In genomic region chrX:37553476-37553875, GRCh38 we compare ENCODE assay signal across 20 cellular contexts. TPM values are rescaled to one million over a fixed set of nuclear protein-coding genes. Genes with fewer than 3 reads are reported as not detected.
A peak's percentile ranks its signal among the peaks of the same experiment; 100 is the strongest.
DNase-seq lines count a peak whose midpoint lies in the region; ATAC-seq and TF ChIP-seq lines count a peak whose summit lies in the region.
"Had no signal": no experiment of that assay in that cellular context is flagged by ENCODE, and none has a peak within 500 bp of the region (broad histone marks: within the 10 kb centered on the region; RNA-seq: fewer than 3 reads in every experiment).

No MANE protein-coding gene starts in this region.

- H3K4me2 ChIP-seq in mesendoderm (ENCODE audit: low read length), result no peak overlapping the region

- H3K4me1 ChIP-seq in HUES6 (ENCODE audit: control insufficient read depth, insufficient read depth, low read length) (0 out of 2 replicates have a peak, but pooled peaks cover 4% of the 10 kb centered on the region), endodermal cell (ENCODE audit: control insufficient read depth, insufficient read depth, low read length) (no peaks in the 10 kb centered on the region), mesendoderm (ENCODE audit: control insufficient read depth, low read depth, low read length) (no peaks in the 10 kb centered on the region), esophagus squamous epithelium (no peaks in the 10 kb centered on the region)

- H3K27ac ChIP-seq in HUES6 (ENCODE audit: low read depth, low read length), result no peak overlapping the region
- H3K27ac ChIP-seq in WERI-Rb-1, result no peak overlapping the region
- H3K27ac ChIP-seq in endodermal cell (ENCODE audit: low read depth, low read length), result no peak overlapping the region
- no peak overlapping the region for H3K27ac ChIP-seq in mesendoderm (ENCODE audit: low read depth, low read length)
- H3K27ac ChIP-seq in esophagus squamous epithelium, result no peak overlapping the region

- H2AK5ac ChIP-seq in mesendoderm (ENCODE audit: low read length), result no peak overlapping the region

- no peaks in the 10 kb centered on the region for H3K4me1 Mint-ChIP-seq in endodermal cell
- H3K4me1 Mint-ChIP-seq: CD4-positive, alpha-beta memory T cell had no signal

- TF ChIP-seq POLR2A in esophagus squamous epithelium (IDR thresholded peaks at IDR 0.05), result no peak

- H3K9me3 Mint-ChIP-seq in endodermal cell, result peaks cover 28% of the 10 kb centered on the region
- H3K9me3 Mint-ChIP-seq: CD4-positive, alpha-beta memory T cell had no signal

- H3K9ac ChIP-seq in HUES6 (ENCODE audit: low read length), result peak overlapping the region; percentile 68
- H3K9ac ChIP-seq in endodermal cell (ENCODE audit: extremely low read depth, low read length, poor library complexity, severe bottlenecking), result no peak overlapping the region
- no peak overlapping the region for H3K9ac ChIP-seq in mesendoderm (ENCODE audit: low read length)

- no peak overlapping the region for H2BK15ac ChIP-seq in mesendoderm (replicated peaks; ENCODE audit: low read depth)

- H3K4me3 ChIP-seq in HUES6 (ENCODE audit: low read depth, low read length) (no peak overlapping the region), WERI-Rb-1 (ENCODE audit: low read depth, low read length) (no peak overlapping the region), endodermal cell (ENCODE audit: low read length) (no peak overlapping the region), mesendoderm (ENCODE audit: low read length) (no peak overlapping the region), esophagus squamous epithelium (no peak overlapping the region)
- H3K4me3 ChIP-seq: GM12878 had no signal

- no peak overlapping the region for H4K5ac ChIP-seq in mesendoderm (ENCODE audit: low read length)

- no peaks in the 10 kb centered on the region for H3K36me3 ChIP-seq in HUES6 (ENCODE audit: control insufficient read depth, insufficient read depth, low read length)
- H3K36me3 ChIP-seq in WERI-Rb-1, result no peaks in the 10 kb centered on the region
- no peaks in the 10 kb centered on the region for H3K36me3 ChIP-seq in endodermal cell (ENCODE audit: control insufficient read depth, insufficient read depth, low read length)
- no peaks in the 10 kb centered on the region for H3K36me3 ChIP-seq in mesendoderm (ENCODE audit: control insufficient read depth, insufficient read depth, low read length)
- H3K36me3 ChIP-seq in esophagus squamous epithelium, result no peaks in the 10 kb centered on the region

- H3K27ac Mint-ChIP-seq in endodermal cell, result no peak overlapping the region
- H3K27ac Mint-ChIP-seq: CD4-positive, alpha-beta memory T cell had no signal

- 75% methylated on average over 5 of the region's 6 CpGs; no CpG with 5 or more reads in 1 of the 2 experiments for WGBS in endodermal cell (ENCODE audit: insufficient coverage in 1 of 2, insufficient read length in 1 of 2), 2 experiments
- WGBS in mesendoderm (ENCODE audit: extremely low coverage, insufficient coverage, low lambda C conversion rate), result no CpG with 5 or more reads among the region's 6 CpGs
- WGBS in esophagus squamous epithelium, 2 donors, result 50 to 75% methylated on average over 1 to 5 of the region's 6 CpGs

- no peak overlapping the region for H2BK120ac ChIP-seq in mesendoderm (ENCODE audit: low read depth, low read length)

- TF ChIP-seq CTCF in WERI-Rb-1 (IDR thresholded peaks at IDR 0.05; ENCODE audit: low read depth, low read length) (no peak), endodermal cell (conservative IDR thresholded peaks at IDR 0.05) (no peak), esophagus squamous epithelium (IDR thresholded peaks at IDR 0.05) (no peak)

- DNase-seq in WERI-Rb-1 (peak; percentile 67), endodermal cell (peak; percentile 61), mesendoderm (peak; percentile 83), esophagus squamous epithelium (lab: John Stamatoyannopoulos, UW) (no peak), superior temporal gyrus (ENCODE audit: extremely low spot score) (no peak)
- DNase-seq: C1 segment of cervical spinal cord; Calu3; CD4-positive, alpha-beta memory T cell; COR-L47; DMS153; DND-41; GDM1; GOT3; H7; HCEC 1CT had no signal

- H3K4ac ChIP-seq in mesendoderm (ENCODE audit: low read depth, low read length), result no peak overlapping the region

- no peak overlapping the region for H3K56ac ChIP-seq in mesendoderm (ENCODE audit: low read length)

- no peaks in the 10 kb centered on the region for H3K36me3 Mint-ChIP-seq in endodermal cell (ENCODE audit: low read depth)
- H3K36me3 Mint-ChIP-seq: CD4-positive, alpha-beta memory T cell had no signal

- no peaks in the 10 kb centered on the region for H3K79me2 ChIP-seq in mesendoderm (ENCODE audit: control insufficient read depth, insufficient read depth, low read length)

- no peaks in the 10 kb centered on the region for H3K79me1 ChIP-seq in mesendoderm (ENCODE audit: low read length)

- no peak overlapping the region for H2BK5ac ChIP-seq in mesendoderm (ENCODE audit: low read length)

- H3K18ac ChIP-seq in mesendoderm (ENCODE audit: low read length), result no peak overlapping the region

- H3K9me3 ChIP-seq in HUES6 (ENCODE audit: control insufficient read depth, insufficient read depth, low read depth, low read length), result no peaks in the 10 kb centered on the region
- H3K9me3 ChIP-seq in WERI-Rb-1 (ENCODE audit: severe bottlenecking), result no peaks in the 10 kb centered on the region
- H3K9me3 ChIP-seq in endodermal cell (ENCODE audit: control insufficient read depth, low read length), result no peaks in the 10 kb centered on the region
- H3K9me3 ChIP-seq in esophagus squamous epithelium, result no peaks in the 10 kb centered on the region

- H3K23ac ChIP-seq in mesendoderm (ENCODE audit: low read length), result no peak overlapping the region

- peaks cover 15% of the 10 kb centered on the region for H3K27me3 Mint-ChIP-seq in endodermal cell (ENCODE audit: insufficient read depth)

- H4K8ac ChIP-seq in mesendoderm (ENCODE audit: low read depth, low read length), result no peak overlapping the region

- no peak overlapping the region for H3K4me3 Mint-ChIP-seq in endodermal cell
- H3K4me3 Mint-ChIP-seq: CD4-positive, alpha-beta memory T cell had no signal

- intact Hi-C loops in esophagus squamous epithelium (cut with DNase I), result no loop called here

- H3K27me3 ChIP-seq in HUES6 (ENCODE audit: control insufficient read depth, insufficient read depth, low read length), result no peaks in the 10 kb centered on the region; the same call in 1 of the 2 replicates
- H3K27me3 ChIP-seq in WERI-Rb-1 (ENCODE audit: insufficient read depth, low read depth, severe bottlenecking), result no peaks in the 10 kb centered on the region
- H3K27me3 ChIP-seq in endodermal cell (ENCODE audit: control insufficient read depth, insufficient read depth, low read length, poor library complexity, severe bottlenecking), result peaks cover 23% of the 10 kb centered on the region
- no peaks in the 10 kb centered on the region for H3K27me3 ChIP-seq in mesendoderm (ENCODE audit: insufficient read depth, low read length, poor library complexity)
- H3K27me3 ChIP-seq in esophagus squamous epithelium, result no peaks in the 10 kb centered on the region

- ATAC-seq in HG03025 (IDR thresholded peaks at IDR 0.05; ENCODE audit: low FRiP score, unreplicated experiment) (no peak), HG03039 (IDR thresholded peaks at IDR 0.05; ENCODE audit: unreplicated experiment) (no peak)
- ATAC-seq: GM12878 had no signal

RNA-seq across cellular contexts. Expression of gene LANCL3, which starts 18.0 kb away (rescaled TPM):
- total RNA-seq in endodermal cell (under 1 TPM; 0.07 to 0.11 TPM), esophagus squamous epithelium (1 to 10 TPM; 1.9 to 6.6 (median 3.3) TPM)
- polyA plus RNA-seq in endodermal cell (2013, experiment 1 of 2), result 0.07 TPM
- polyA plus RNA-seq in endodermal cell (2013, experiment 2 of 2), result 0.08 TPM
- polyA plus RNA-seq in mesendoderm (2013, experiment 1 of 2), result 0.31 TPM
- 0.20 TPM for polyA plus RNA-seq in mesendoderm (2013, experiment 2 of 2)
- total RNA-seq: GM12878 had no signal
- polyA plus RNA-seq: BJ, GM12878 had no signal

Comparison
In these comparisons a context has a peak if more than half of its experiments do, and no peak if none do; other contexts are left out.
1. DNase-seq: peak in WERI-Rb-1 (single experiment), endodermal cell (single experiment) and mesendoderm (single experiment); none in esophagus squamous epithelium (single experiment) and superior temporal gyrus (single experiment).